In genomic region chr12:110058875-110059615, GRCh38 we compare ENCODE assay signal across 17 cellular contexts. TPM values are rescaled to one million over a fixed set of nuclear protein-coding genes. Genes with fewer than 3 reads are reported as not detected.
A peak's percentile ranks its signal among the peaks of the same experiment; 100 is the strongest.
DNase-seq lines count a peak whose midpoint lies in the region; ATAC-seq and TF ChIP-seq lines count a peak whose summit lies in the region.
"Had no signal": no experiment of that assay in that cellular context is flagged by ENCODE, and none has a peak within 500 bp of the region (broad histone marks: within the 10 kb centered on the region; RNA-seq: fewer than 3 reads in every experiment).

No MANE protein-coding gene starts in this region.

- no peak overlapping the region for H3K4me2 ChIP-seq in IMR-90 (ENCODE audit: low read depth, low read length)

- H3K4me1 ChIP-seq in IMR-90 (ENCODE audit: control insufficient read depth, insufficient read depth, low read length), result peaks cover 11% of the 10 kb centered on the region
- H3K4me1 ChIP-seq: Peyer's patch had no signal

- no peak for TF ChIP-seq CTCF in IMR-90 (conservative IDR thresholded peaks at IDR 0.05; ENCODE audit: low read depth, low read length)

- H3K27ac Mint-ChIP-seq in activated T-helper 1 cell treated with anti-CD3 and anti-CD28 coated beads, Interleukin-12 subunit alpha, Interleukin-12 subunit beta, Interleukin-2, Interleukin-4 antibody, amounts not matched to agents 30 ng/mL and 10 ng/mL and 1 ng/mL, durations not matched to agents 14 hours and 24 hours and 36 hours, result peak overlapping the region; percentile 91
- H3K27ac Mint-ChIP-seq in stimulated activated effector memory CD8-positive, alpha-beta T cell treated with anti-CD3 and anti-CD28 coated beads, Interleukin-12 subunit alpha, Interleukin-12 subunit beta, amount 100 ng/mL, for 72 hours, result no peak overlapping the region
- H3K27ac Mint-ChIP-seq: B cell had no signal

- intact Hi-C loops in IMR-90 (cut with micrococcal nuclease), result no loop called here
- intact Hi-C loops in activated T-helper 1 cell treated with anti-CD3 and anti-CD28 coated beads, Interleukin-12 subunit alpha, Interleukin-12 subunit beta, Interleukin-2, Interleukin-4 antibody, amounts not matched to agents 30 ng/mL and 10 ng/mL and 1 ng/mL, durations not matched to agents 14 hours and 24 hours and 36 hours (cut with micrococcal nuclease), result no loop called here

- H3K36me3 ChIP-seq in IMR-90 (ENCODE audit: control insufficient read depth, insufficient read depth, low read length), result no peaks in the 10 kb centered on the region
- H3K36me3 ChIP-seq: HAP-1, Peyer's patch had no signal

- H2BK5ac ChIP-seq in IMR-90 (ENCODE audit: low read depth, low read length, poor library complexity, severe bottlenecking), result no peak overlapping the region

- H3K18ac ChIP-seq in IMR-90 (ENCODE audit: low read depth, low read length), result no peak overlapping the region

- DNase-seq in Ammon's horn (ENCODE audit: low spot score) (peak; percentile 58), IMR-90 (no peak), nucleus accumbens (lab: John Stamatoyannopoulos, UW) (no peak), SW 1271 (lab: John Stamatoyannopoulos, UW) (no peak)
- DNase-seq in activated T-helper 1 cell treated with anti-CD3 and anti-CD28 coated beads, Interleukin-12 subunit alpha, Interleukin-12 subunit beta, Interleukin-2, Interleukin-4 antibody, amounts not matched to agents 30 ng/mL and 10 ng/mL and 1 ng/mL, durations not matched to agents 14 hours and 24 hours and 36 hours (ENCODE audit: low spot score), result no peak
- DNase-seq in stimulated activated effector memory CD8-positive, alpha-beta T cell treated with anti-CD3 and anti-CD28 coated beads, Interleukin-12 subunit alpha, Interleukin-12 subunit beta, amount 100 ng/mL, for 72 hours (ENCODE audit: low spot score in 2 of 2), result no peak
- DNase-seq: ACHN; CD4-positive, alpha-beta memory T cell; NCI-H1417; NCI-H2029 treated with DMSO at 0.1 percent for 48 hours; NCI-H2227 treated with DMSO at 0.1 percent for 48 hours; Peyer's patch; SHP77 had no signal

- no peaks in the 10 kb centered on the region for H3K9me3 ChIP-seq in IMR-90 (ENCODE audit: control insufficient read depth, insufficient read depth, low read length)
- H3K9me3 ChIP-seq: HAP-1, Peyer's patch had no signal

- H3K14ac ChIP-seq in IMR-90 (replicated peaks; ENCODE audit: low read depth, low read length), result no peak overlapping the region

- BruUV-seq in IMR-90 (replicated peaks; lab: Mats Ljungman, UMichigan), result no TSS peak

- H3K9ac ChIP-seq in IMR-90 (ENCODE audit: low read depth, low read length), result no peak overlapping the region

- no peak for TF ChIP-seq POLR2A in IMR-90 (IDR thresholded peaks at IDR 0.05; ENCODE audit: low read depth, low read length)

- H3K27ac ChIP-seq in IMR-90 (ENCODE audit: insufficient read depth, low read length) (no peak overlapping the region), layer of hippocampus (ENCODE audit: low read depth, low read length) (peak overlapping the region; percentile 94)
- H3K27ac ChIP-seq: Peyer's patch had no signal

- no peaks in the 10 kb centered on the region for H4K20me1 ChIP-seq in IMR-90 (ENCODE audit: insufficient read depth, low read length)

- ATAC-seq in IMR-90 (ENCODE audit: low read depth), result no peak
- no peak for ATAC-seq in stimulated activated effector memory CD8-positive, alpha-beta T cell treated with anti-CD3 and anti-CD28 coated beads, Interleukin-12 subunit alpha, Interleukin-12 subunit beta, amount 100 ng/mL, for 72 hours
- ATAC-seq: SK-N-SH treated with all-trans-retinoic acid at 6 μM for 48 hours had no signal

- no peaks in the 10 kb centered on the region for H3K9me3 Mint-ChIP-seq in activated T-helper 1 cell treated with anti-CD3 and anti-CD28 coated beads, Interleukin-12 subunit alpha, Interleukin-12 subunit beta, Interleukin-2, Interleukin-4 antibody, amounts not matched to agents 30 ng/mL and 10 ng/mL and 1 ng/mL, durations not matched to agents 14 hours and 24 hours and 36 hours
- no peaks in the 10 kb centered on the region for H3K9me3 Mint-ChIP-seq in stimulated activated effector memory CD8-positive, alpha-beta T cell treated with anti-CD3 and anti-CD28 coated beads, Interleukin-12 subunit alpha, Interleukin-12 subunit beta, amount 100 ng/mL, for 72 hours
- H3K9me3 Mint-ChIP-seq: CD4-positive, alpha-beta memory T cell had no signal

- H4K5ac ChIP-seq in IMR-90 (ENCODE audit: low read depth, low read length), result no peak overlapping the region

- H3K4me3 Mint-ChIP-seq in activated T-helper 1 cell treated with anti-CD3 and anti-CD28 coated beads, Interleukin-12 subunit alpha, Interleukin-12 subunit beta, Interleukin-2, Interleukin-4 antibody, amounts not matched to agents 30 ng/mL and 10 ng/mL and 1 ng/mL, durations not matched to agents 14 hours and 24 hours and 36 hours, result peak overlapping the region; percentile 60
- no peak overlapping the region for H3K4me3 Mint-ChIP-seq in stimulated activated effector memory CD8-positive, alpha-beta T cell treated with anti-CD3 and anti-CD28 coated beads, Interleukin-12 subunit alpha, Interleukin-12 subunit beta, amount 100 ng/mL, for 72 hours
- H3K4me3 Mint-ChIP-seq: B cell; CD4-positive, alpha-beta memory T cell had no signal

- in situ Hi-C loops in IMR-90 (cut with MboI; ENCODE audit: low sequenced_read_pairs), result no loop called here

- peaks cover 12% of the 10 kb centered on the region for H3K36me3 Mint-ChIP-seq in activated T-helper 1 cell treated with anti-CD3 and anti-CD28 coated beads, Interleukin-12 subunit alpha, Interleukin-12 subunit beta, Interleukin-2, Interleukin-4 antibody, amounts not matched to agents 30 ng/mL and 10 ng/mL and 1 ng/mL, durations not matched to agents 14 hours and 24 hours and 36 hours (ENCODE audit: low read depth)
- no peaks in the 10 kb centered on the region for H3K36me3 Mint-ChIP-seq in stimulated activated effector memory CD8-positive, alpha-beta T cell treated with anti-CD3 and anti-CD28 coated beads, Interleukin-12 subunit alpha, Interleukin-12 subunit beta, amount 100 ng/mL, for 72 hours
- H3K36me3 Mint-ChIP-seq: CD4-positive, alpha-beta memory T cell had no signal

- no peak for TF ChIP-seq RAD21 in IMR-90 (IDR thresholded peaks at IDR 0.05; ENCODE audit: low read length)

- no peak overlapping the region for H2BK20ac ChIP-seq in IMR-90 (ENCODE audit: low read depth, low read length)

- no peak overlapping the region for H3K4me3 ChIP-seq in IMR-90 (ENCODE audit: insufficient read depth, low read depth, low read length)
- H3K4me3 ChIP-seq: HAP-1, Peyer's patch had no signal

- no peak overlapping the region for H3K4ac ChIP-seq in IMR-90 (ENCODE audit: low read depth, low read length)

- dilution Hi-C loops in IMR-90 (cut with HindIII; ENCODE audit: low sequenced_read_pairs, unreplicated experiment), result no loop called here

- H2AK9ac ChIP-seq in IMR-90 (replicated peaks; ENCODE audit: low read depth, low read length, poor library complexity), result no peak overlapping the region

- H3K9me1 ChIP-seq in IMR-90 (ENCODE audit: insufficient read depth, low read length), result peaks cover 17% of the 10 kb centered on the region

- no peak overlapping the region for H3K56ac ChIP-seq in IMR-90 (ENCODE audit: extremely low read depth, insufficient read depth, low read length)

- POLR2A ChIA-PET in IMR-90 (lab: Charles Lee; ENCODE audit: unreplicated experiment), result no interaction called here

- H3K27me3 ChIP-seq in IMR-90 (ENCODE audit: control insufficient read depth, insufficient read depth, low read length) (no peaks in the 10 kb centered on the region), layer of hippocampus (ENCODE audit: control insufficient read depth, insufficient read depth, low read length) (no peaks in the 10 kb centered on the region)
- H3K27me3 ChIP-seq: Peyer's patch had no signal

- no peak overlapping the region for H2BK15ac ChIP-seq in IMR-90 (ENCODE audit: low read depth, low read length)

- no peak overlapping the region for H4K91ac ChIP-seq in IMR-90 (ENCODE audit: insufficient read depth, low read depth, low read length)

- no peak overlapping the region for H2AFZ ChIP-seq in IMR-90 (replicated peaks; ENCODE audit: low read length, poor library complexity)

- no peak overlapping the region for H4K8ac ChIP-seq in IMR-90 (ENCODE audit: low read depth in 2 of 2, low read length in 2 of 2)

- no peak overlapping the region for H2BK120ac ChIP-seq in IMR-90 (ENCODE audit: low read depth, low read length)

- H3K23ac ChIP-seq in IMR-90 (ENCODE audit: low read depth, low read length), result no peak overlapping the region

- WGBS in IMR-90 (ENCODE audit: extremely low coverage in 2 of 2, insufficient read length in 1 of 2), 2 experiments, result 96% methylated on average over 4 of the region's 9 CpGs; no CpG with 5 or more reads in 1 of the 2 experiments

- peak overlapping the region; percentile 40; the same call in 1 of the 2 replicates for H2AK5ac ChIP-seq in IMR-90 (ENCODE audit: low read depth, low read length)

- H3K79me1 ChIP-seq in IMR-90 (ENCODE audit: low read depth in 1 of 2, low read length in 2 of 2), result no peaks in the 10 kb centered on the region

- CTCF ChIA-PET in IMR-90 (lab: Yijun Ruan, JAX), result interaction anchor here (0.6 kb wide), 1 partner anchor 35 kb away, joined by 3 read pairs; no protein-coding TSS in a partner anchor

- H3K4me1 Mint-ChIP-seq in activated T-helper 1 cell treated with anti-CD3 and anti-CD28 coated beads, Interleukin-12 subunit alpha, Interleukin-12 subunit beta, Interleukin-2, Interleukin-4 antibody, amounts not matched to agents 30 ng/mL and 10 ng/mL and 1 ng/mL, durations not matched to agents 14 hours and 24 hours and 36 hours (ENCODE audit: low read depth), result peaks cover 53% of the 10 kb centered on the region
- H3K4me1 Mint-ChIP-seq in stimulated activated effector memory CD8-positive, alpha-beta T cell treated with anti-CD3 and anti-CD28 coated beads, Interleukin-12 subunit alpha, Interleukin-12 subunit beta, amount 100 ng/mL, for 72 hours, result peaks cover 46% of the 10 kb centered on the region
- H3K4me1 Mint-ChIP-seq: B cell had no signal

- no peaks in the 10 kb centered on the region for H3K27me3 Mint-ChIP-seq in activated T-helper 1 cell treated with anti-CD3 and anti-CD28 coated beads, Interleukin-12 subunit alpha, Interleukin-12 subunit beta, Interleukin-2, Interleukin-4 antibody, amounts not matched to agents 30 ng/mL and 10 ng/mL and 1 ng/mL, durations not matched to agents 14 hours and 24 hours and 36 hours (ENCODE audit: insufficient read depth)
- H3K27me3 Mint-ChIP-seq: CD4-positive, alpha-beta memory T cell had no signal

RNA-seq across cellular contexts. Expression of gene C12orf76, which starts 10.7 kb away (rescaled TPM):
- 5.0 and 6.7 TPM in 2 replicates for total RNA-seq in IMR-90 (2012; rRNA removed)
- 6.2 and 7.1 TPM in 2 replicates for polyA plus RNA-seq in IMR-90 (2012; rRNA removed)
- polyA plus RNA-seq in IMR-90 (2012; cell fraction: cytosol; rRNA removed), result 5.0 and 10.8 TPM in 2 replicates
- polyA plus RNA-seq in IMR-90 (2012; cell fraction: nucleus; rRNA removed; ENCODE audit: low replicate concordance), result 8.1 and 15.5 TPM in 2 replicates
- 20.3 and 20.8 TPM in 2 replicates for total RNA-seq in activated T-helper 1 cell treated with anti-CD3 and anti-CD28 coated beads, Interleukin-12 subunit alpha, Interleukin-12 subunit beta, Interleukin-2, Interleukin-4 antibody, amounts not matched to agents 30 ng/mL and 10 ng/mL and 1 ng/mL, durations not matched to agents 14 hours and 24 hours and 36 hours

RNA-seq across cellular contexts. Expression of gene ANKRD13A, which starts 59.8 kb away (rescaled TPM):
- 364 and 449 TPM in 2 replicates for total RNA-seq in IMR-90 (2012; rRNA removed)
- 299 and 308 TPM in 2 replicates for polyA plus RNA-seq in IMR-90 (2012; rRNA removed)
- polyA plus RNA-seq in IMR-90 (2012; cell fraction: cytosol; rRNA removed), result 51.0 and 243 TPM in 2 replicates
- 516 and 695 TPM in 2 replicates for polyA plus RNA-seq in IMR-90 (2012; cell fraction: nucleus; rRNA removed; ENCODE audit: low replicate concordance)
- total RNA-seq in activated T-helper 1 cell treated with anti-CD3 and anti-CD28 coated beads, Interleukin-12 subunit alpha, Interleukin-12 subunit beta, Interleukin-2, Interleukin-4 antibody, amounts not matched to agents 30 ng/mL and 10 ng/mL and 1 ng/mL, durations not matched to agents 14 hours and 24 hours and 36 hours, result 60.4 and 62.4 TPM in 2 replicates
